In genomic region chr6:1635305-1636010, GRCh38 we compare ENCODE assay signal across 1 cellular context.
TF ChIP-seq lines count a peak whose summit lies in the region.

No MANE protein-coding gene starts in this region.

TF ChIP-seq in endothelial cell of umbilical vein, 7 proteins besides CTCF, POLR2A, EP300 and RAD21 (continued from another document):
- TF ChIP-seq FOS (IDR thresholded peaks at IDR 0.05; ENCODE audit: borderline replicate concordance, insufficient read depth, low read length) = no peak
- no peak for TF ChIP-seq JUN (IDR thresholded peaks at IDR 0.05; ENCODE audit: borderline replicate concordance, insufficient read depth, insufficient read length, low read depth)
- no peak for TF ChIP-seq EZH2 (IDR thresholded peaks at IDR 0.05; ENCODE audit: borderline replicate concordance, low read depth, low read length, severe bottlenecking)
- TF ChIP-seq GATA2 (IDR thresholded peaks at IDR 0.05; ENCODE audit: insufficient read depth, insufficient read length, low read depth, low read length) = no peak
- no peak for TF ChIP-seq MYC (IDR thresholded peaks at IDR 0.05; ENCODE audit: low read depth, low read length)
